ENCODE assay signal across 8 cellular contexts in the genomic region with DNA sequence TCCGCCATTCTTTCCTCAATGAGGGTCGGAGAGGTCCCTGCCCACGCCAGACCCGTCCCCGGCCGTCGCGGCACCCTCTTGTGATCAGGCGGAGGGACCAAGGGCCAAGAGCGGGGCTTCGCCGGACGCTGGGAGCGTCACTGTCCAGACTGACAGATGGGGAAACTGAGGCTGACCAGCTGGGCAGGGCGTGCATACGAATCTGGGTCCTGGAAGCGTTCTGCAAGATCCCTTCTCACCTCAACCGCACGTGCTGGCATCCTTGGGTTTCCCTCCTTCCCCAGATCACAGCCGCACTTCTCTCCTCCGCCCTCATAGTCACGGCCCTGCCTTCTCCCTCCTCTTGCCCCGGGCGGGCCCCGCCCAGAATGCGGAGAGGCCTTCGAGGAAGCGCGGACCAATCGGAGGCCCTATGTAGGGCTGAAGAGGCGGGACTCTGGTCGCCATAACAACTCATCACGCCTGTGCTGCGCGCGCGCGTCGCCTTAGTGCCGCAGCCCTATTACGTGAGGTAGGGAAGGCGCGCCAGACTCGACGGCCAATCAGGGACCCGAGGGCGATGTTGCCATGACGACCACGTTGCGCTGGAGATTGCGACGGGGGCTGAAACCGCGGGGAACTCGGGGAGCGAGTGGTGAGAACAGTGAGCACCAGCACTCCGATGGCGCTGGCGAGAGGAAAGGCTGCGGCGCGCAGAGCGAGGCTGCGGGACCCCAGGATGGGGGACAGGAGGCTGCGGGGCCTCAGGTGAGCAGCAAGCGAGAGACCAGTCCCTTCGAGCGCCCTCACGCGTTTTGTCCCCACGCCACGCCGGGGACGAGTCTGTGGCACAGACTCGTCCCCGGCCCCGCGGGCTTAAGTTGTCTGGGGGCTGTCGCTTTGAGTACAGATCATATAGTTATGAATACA. TPM values are rescaled to one million over a fixed set of nuclear protein-coding genes. Genes with fewer than 3 reads are reported as not detected.
DNase-seq lines count a peak whose midpoint lies in the region; ATAC-seq and TF ChIP-seq lines count a peak whose summit lies in the region.

No MANE protein-coding gene starts in this region.

- peak overlapping the region; percentile 71 for H3K4me3 ChIP-seq in AG09309 (ENCODE audit: control insufficient read depth, low read depth, low read length)

- peak overlapping the region; percentile 58 for H3K27ac ChIP-seq in caudate nucleus (ENCODE audit: low read depth, low read length)

- DNase-seq in AG09309 (ENCODE audit: low read depth) (peak; percentile 97), NCI-H2227 treated with DMSO at 0.1 percent for 48 hours (lab: John Stamatoyannopoulos, UW) (peak; percentile 100), WTC11 (ENCODE audit: low spot score) (peak; percentile 99), caudate nucleus (lab: John Stamatoyannopoulos, UW) (peak; percentile 84 to 100 (median 99)), inferior parietal cortex (ENCODE audit: extremely low spot score) (peak; percentile 99), smooth muscle cell of the brain vasculature (ENCODE audit: low read depth, low spot score) (peak; percentile 99)

- peak overlapping the region; percentile 53; the same call in 1 of the 2 replicates for H3K27ac Mint-ChIP-seq in WTC11

- POLR2A ChIA-PET in WTC11 (lab: Charles Lee): no interaction called here

- H3K27me3 Mint-ChIP-seq in WTC11 (ENCODE audit: low read depth): peaks cover 33% of the 10 kb centered on the region

- peak overlapping the region; percentile 83 for H3K4me3 Mint-ChIP-seq in WTC11

- no peaks in the 10 kb centered on the region for H3K9me3 Mint-ChIP-seq in WTC11

- peaks cover 4% of the 10 kb centered on the region; the same call in 1 of the 2 replicates for H3K36me3 Mint-ChIP-seq in WTC11

- TF ChIP-seq CTCF in AG09309 (IDR thresholded peaks at IDR 0.05; ENCODE audit: control insufficient read depth, insufficient read depth, low read depth, low read length, missing control alignments): no peak
- TF ChIP-seq CTCF in WTC11 (IDR thresholded peaks at IDR 0.05): no peak

- ATAC-seq in GM18907 (IDR thresholded peaks at IDR 0.05; ENCODE audit: unreplicated experiment): peak; percentile 98
- ATAC-seq in HG03139 (IDR thresholded peaks at IDR 0.05; ENCODE audit: unreplicated experiment): peak; percentile 99
- ATAC-seq in WTC11: peak; percentile 95

- CTCF ChIA-PET in WTC11 (lab: Charles Lee): no interaction called here

- H3K4me1 Mint-ChIP-seq in WTC11: peaks cover 9% of the 10 kb centered on the region

TF ChIP-seq in WTC11, 78 proteins besides CTCF, POLR2A, EP300 and RAD21 (continues in another document):
- TF ChIP-seq, protein P1, sequence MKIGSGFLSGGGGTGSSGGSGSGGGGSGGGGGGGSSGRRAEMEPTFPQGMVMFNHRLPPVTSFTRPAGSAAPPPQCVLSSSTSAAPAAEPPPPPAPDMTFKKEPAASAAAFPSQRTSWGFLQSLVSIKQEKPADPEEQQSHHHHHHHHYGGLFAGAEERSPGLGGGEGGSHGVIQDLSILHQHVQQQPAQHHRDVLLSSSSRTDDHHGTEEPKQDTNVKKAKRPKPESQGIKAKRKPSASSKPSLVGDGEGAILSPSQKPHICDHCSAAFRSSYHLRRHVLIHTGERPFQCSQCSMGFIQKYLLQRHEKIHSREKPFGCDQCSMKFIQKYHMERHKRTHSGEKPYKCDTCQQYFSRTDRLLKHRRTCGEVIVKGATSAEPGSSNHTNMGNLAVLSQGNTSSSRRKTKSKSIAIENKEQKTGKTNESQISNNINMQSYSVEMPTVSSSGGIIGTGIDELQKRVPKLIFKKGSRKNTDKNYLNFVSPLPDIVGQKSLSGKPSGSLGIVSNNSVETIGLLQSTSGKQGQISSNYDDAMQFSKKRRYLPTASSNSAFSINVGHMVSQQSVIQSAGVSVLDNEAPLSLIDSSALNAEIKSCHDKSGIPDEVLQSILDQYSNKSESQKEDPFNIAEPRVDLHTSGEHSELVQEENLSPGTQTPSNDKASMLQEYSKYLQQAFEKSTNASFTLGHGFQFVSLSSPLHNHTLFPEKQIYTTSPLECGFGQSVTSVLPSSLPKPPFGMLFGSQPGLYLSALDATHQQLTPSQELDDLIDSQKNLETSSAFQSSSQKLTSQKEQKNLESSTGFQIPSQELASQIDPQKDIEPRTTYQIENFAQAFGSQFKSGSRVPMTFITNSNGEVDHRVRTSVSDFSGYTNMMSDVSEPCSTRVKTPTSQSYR (CRISPR knock-in tag; IDR thresholded peaks at IDR 0.05): no peak
- TF ChIP-seq SMAD3 (CRISPR knock-in tag; IDR thresholded peaks at IDR 0.05; ENCODE audit: borderline replicate concordance): peak; percentile 26; the same call in 1 of the 2 replicates
- TF ChIP-seq NR3C1 (CRISPR knock-in tag; conservative IDR thresholded peaks at IDR 0.05; ENCODE audit: low read depth): no peak
- TF ChIP-seq ZNF416 (CRISPR knock-in tag; IDR thresholded peaks at IDR 0.05): no peak
- no peak for TF ChIP-seq GRHL2 (CRISPR knock-in tag; IDR thresholded peaks at IDR 0.05; ENCODE audit: insufficient replicate concordance, severe bottlenecking)
- peak; percentile 65; the same call in 1 of the 2 replicates for TF ChIP-seq NFE2L1 (CRISPR knock-in tag; IDR thresholded peaks at IDR 0.05)
- TF ChIP-seq, protein P2, sequence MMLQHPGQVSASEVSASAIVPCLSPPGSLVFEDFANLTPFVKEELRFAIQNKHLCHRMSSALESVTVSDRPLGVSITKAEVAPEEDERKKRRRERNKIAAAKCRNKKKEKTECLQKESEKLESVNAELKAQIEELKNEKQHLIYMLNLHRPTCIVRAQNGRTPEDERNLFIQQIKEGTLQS (CRISPR knock-in tag; conservative IDR thresholded peaks at IDR 0.05): no peak
- no peak for TF ChIP-seq PRRX2 (CRISPR knock-in tag; IDR thresholded peaks at IDR 0.05)
- TF ChIP-seq, protein P3, sequence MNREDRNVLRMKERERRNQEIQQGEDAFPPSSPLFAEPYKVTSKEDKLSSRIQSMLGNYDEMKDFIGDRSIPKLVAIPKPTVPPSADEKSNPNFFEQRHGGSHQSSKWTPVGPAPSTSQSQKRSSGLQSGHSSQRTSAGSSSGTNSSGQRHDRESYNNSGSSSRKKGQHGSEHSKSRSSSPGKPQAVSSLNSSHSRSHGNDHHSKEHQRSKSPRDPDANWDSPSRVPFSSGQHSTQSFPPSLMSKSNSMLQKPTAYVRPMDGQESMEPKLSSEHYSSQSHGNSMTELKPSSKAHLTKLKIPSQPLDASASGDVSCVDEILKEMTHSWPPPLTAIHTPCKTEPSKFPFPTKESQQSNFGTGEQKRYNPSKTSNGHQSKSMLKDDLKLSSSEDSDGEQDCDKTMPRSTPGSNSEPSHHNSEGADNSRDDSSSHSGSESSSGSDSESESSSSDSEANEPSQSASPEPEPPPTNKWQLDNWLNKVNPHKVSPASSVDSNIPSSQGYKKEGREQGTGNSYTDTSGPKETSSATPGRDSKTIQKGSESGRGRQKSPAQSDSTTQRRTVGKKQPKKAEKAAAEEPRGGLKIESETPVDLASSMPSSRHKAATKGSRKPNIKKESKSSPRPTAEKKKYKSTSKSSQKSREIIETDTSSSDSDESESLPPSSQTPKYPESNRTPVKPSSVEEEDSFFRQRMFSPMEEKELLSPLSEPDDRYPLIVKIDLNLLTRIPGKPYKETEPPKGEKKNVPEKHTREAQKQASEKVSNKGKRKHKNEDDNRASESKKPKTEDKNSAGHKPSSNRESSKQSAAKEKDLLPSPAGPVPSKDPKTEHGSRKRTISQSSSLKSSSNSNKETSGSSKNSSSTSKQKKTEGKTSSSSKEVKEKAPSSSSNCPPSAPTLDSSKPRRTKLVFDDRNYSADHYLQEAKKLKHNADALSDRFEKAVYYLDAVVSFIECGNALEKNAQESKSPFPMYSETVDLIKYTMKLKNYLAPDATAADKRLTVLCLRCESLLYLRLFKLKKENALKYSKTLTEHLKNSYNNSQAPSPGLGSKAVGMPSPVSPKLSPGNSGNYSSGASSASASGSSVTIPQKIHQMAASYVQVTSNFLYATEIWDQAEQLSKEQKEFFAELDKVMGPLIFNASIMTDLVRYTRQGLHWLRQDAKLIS (CRISPR knock-in tag; IDR thresholded peaks at IDR 0.05; ENCODE audit: borderline replicate concordance): no peak
- no peak for TF ChIP-seq ZNF396 (CRISPR knock-in tag; IDR thresholded peaks at IDR 0.05; ENCODE audit: borderline replicate concordance)
- no peak for TF ChIP-seq ZNF423 (CRISPR knock-in tag; IDR thresholded peaks at IDR 0.05)
- TF ChIP-seq TEAD1 (CRISPR knock-in tag; IDR thresholded peaks at IDR 0.05): no peak
- no peak for TF ChIP-seq ELF4 (CRISPR knock-in tag; IDR thresholded peaks at IDR 0.05; ENCODE audit: low read depth)
- no peak for TF ChIP-seq GABPB1 (CRISPR knock-in tag; IDR thresholded peaks at IDR 0.05)
- TF ChIP-seq ZBTB21 (CRISPR knock-in tag; IDR thresholded peaks at IDR 0.05; ENCODE audit: borderline replicate concordance): 0 out of 2 replicates have a peak, but pooled peaks have one; percentile 52
- TF ChIP-seq, protein P4, sequence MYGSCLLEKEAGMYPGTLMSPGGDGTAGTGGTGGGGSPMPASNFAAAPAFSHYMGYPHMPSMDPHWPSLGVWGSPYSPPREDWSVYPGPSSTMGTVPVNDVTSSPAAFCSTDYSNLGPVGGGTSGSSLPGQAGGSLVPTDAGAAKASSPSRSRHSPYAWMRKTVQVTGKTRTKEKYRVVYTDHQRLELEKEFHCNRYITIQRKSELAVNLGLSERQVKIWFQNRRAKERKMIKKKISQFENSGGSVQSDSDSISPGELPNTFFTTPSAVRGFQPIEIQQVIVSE (CRISPR knock-in tag; IDR thresholded peaks at IDR 0.05; ENCODE audit: borderline replicate concordance): no peak
- TF ChIP-seq TCF7 (CRISPR knock-in tag; IDR thresholded peaks at IDR 0.05; ENCODE audit: low read depth): no peak; the same call in 1 of the 2 replicates
- no peak for TF ChIP-seq TEAD4 (CRISPR knock-in tag; IDR thresholded peaks at IDR 0.05)

RNA-seq across cellular contexts. Expression of gene RNF225, which starts 5.7 kb away (rescaled TPM):
- 1.1 to 1.8 TPM (median 1.5 TPM) in 3 replicates for total RNA-seq in WTC11 (2021)

RNA-seq across cellular contexts. Expression of gene ZNF584, which starts 7.3 kb away (rescaled TPM):
- total RNA-seq in WTC11 (2021): 6.6 to 6.8 TPM (median 6.8 TPM) in 3 replicates

RNA-seq across cellular contexts. Expression of gene RPS5, which starts 14.1 kb away (rescaled TPM):
- total RNA-seq in WTC11 (2021): 1,498 to 1,502 TPM (median 1,501 TPM) in 3 replicates

RNA-seq across cellular contexts. Expression of gene ZNF837, which starts 20.3 kb away (rescaled TPM):
- 3.4 to 4.9 TPM (median 4.6 TPM) in 3 replicates for total RNA-seq in WTC11 (2021)

RNA-seq across cellular contexts. Expression of gene ZNF497, which starts 38.6 kb away (rescaled TPM):
- total RNA-seq in WTC11 (2021): 1.7 to 2.1 TPM (median 2.0 TPM) in 3 replicates

Comparison
In these comparisons a context has a peak if more than half of its experiments do, and no peak if none do; other contexts are left out.
1. Peak in every context shown above with its lines: DNase-seq, ATAC-seq, H3K4me3 ChIP-seq and H3K27ac ChIP-seq.